8 cellular contexts compared by ENCODE assay signal in the genomic region with DNA sequence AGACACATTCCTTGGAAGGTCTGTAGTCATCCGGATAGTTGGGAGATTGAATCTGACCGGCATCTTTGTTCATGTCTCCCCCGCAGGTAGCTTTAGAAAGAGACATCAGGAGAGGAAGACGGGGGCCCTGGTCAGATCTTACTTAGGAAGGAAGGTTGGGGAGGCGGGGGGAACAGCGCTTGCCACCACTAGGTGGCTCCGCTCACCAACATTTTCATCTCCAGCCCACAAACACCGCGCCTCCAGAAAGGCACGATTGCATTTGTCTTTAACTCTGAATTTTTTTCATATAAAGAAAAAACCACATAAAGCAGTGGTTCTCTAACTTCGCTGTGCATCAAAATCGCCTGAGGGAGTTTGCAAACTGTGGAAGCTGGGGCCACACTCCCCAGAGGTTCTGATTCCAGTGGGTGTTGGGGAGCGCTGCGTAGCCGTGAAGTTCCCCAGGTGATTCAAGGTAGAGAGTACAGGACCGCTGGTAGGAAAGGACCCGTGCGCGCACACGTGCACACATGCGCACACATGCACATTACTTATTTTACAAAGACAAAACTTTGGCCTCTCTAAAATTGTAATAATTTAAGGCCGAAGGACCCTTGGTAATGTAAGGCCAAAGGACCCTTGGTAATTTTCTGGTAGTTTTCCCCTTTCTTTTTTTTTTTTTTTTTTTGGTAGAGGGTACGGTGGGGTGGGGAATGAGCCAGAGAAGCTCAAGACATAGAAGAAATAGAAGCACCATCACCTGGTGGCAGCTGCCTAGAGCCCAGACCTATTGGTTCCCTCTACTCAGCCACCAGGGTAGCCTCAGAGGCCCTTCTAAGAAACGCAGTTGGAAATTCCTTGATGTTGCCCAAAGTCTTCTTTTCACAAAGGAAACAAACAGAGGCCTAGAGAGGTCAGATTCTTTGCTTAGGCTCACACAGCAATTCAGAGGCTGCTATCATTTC. TPM values are rescaled to one million over a fixed set of nuclear protein-coding genes. Genes with fewer than 3 reads are reported as not detected.
DNase-seq lines count a peak whose midpoint lies in the region; ATAC-seq and TF ChIP-seq lines count a peak whose summit lies in the region.

No MANE protein-coding gene starts in this region.

- no peak overlapping the region for H3K4me3 Mint-ChIP-seq in Caco-2 (ENCODE audit: unreplicated experiment)
- no peak overlapping the region for H3K4me3 Mint-ChIP-seq in activated T-cell treated with anti-CD3 and anti-CD28 coated beads, Interleukin-2, amount 50 U/mL, for 4 hours

- H2AFZ ChIP-seq in OCI-LY7 (ENCODE audit: low read length) (no peak overlapping the region), neural cell (ENCODE audit: low read depth, low read length) (no peak overlapping the region)

- H3K4me3 ChIP-seq in Caco-2 (ENCODE audit: low read depth, low read length) (0 out of 2 replicates have a peak overlapping the region, but pooled peaks have one; percentile 8), HFF-Myc (replicated peaks; ENCODE audit: low read depth, low read length) (no peak overlapping the region), OCI-LY7 (ENCODE audit: low read depth, low read length, poor library complexity, severe bottlenecking) (no peak overlapping the region), neural cell (ENCODE audit: low read length) (no peak overlapping the region), stomach (peak overlapping the region in 1 of 4 donors; percentile 16)

- no peaks in the 10 kb centered on the region for H3K79me2 ChIP-seq in OCI-LY7 (ENCODE audit: insufficient read depth, low read depth, low read length)
- H3K79me2 ChIP-seq in neural cell (replicated peaks; ENCODE audit: insufficient read depth, low read length) = no peaks in the 10 kb centered on the region

- no peaks in the 10 kb centered on the region for H3K9me3 Mint-ChIP-seq in Caco-2 (ENCODE audit: unreplicated experiment)
- H3K9me3 Mint-ChIP-seq in activated T-cell treated with anti-CD3 and anti-CD28 coated beads, Interleukin-2, amount 50 U/mL, for 4 hours = no peaks in the 10 kb centered on the region

- BruUV-seq in Caco-2 (replicated peaks; lab: Mats Ljungman, UMichigan) (no TSS peak), OCI-LY7 (replicated peaks; lab: Mats Ljungman, UMichigan) (no TSS peak)

- H3K9me2 ChIP-seq in OCI-LY7 (ENCODE audit: insufficient read depth, low read length) (no peaks in the 10 kb centered on the region), neural cell (ENCODE audit: insufficient read depth, low read length) (no peaks in the 10 kb centered on the region)

- DNase-seq in Caco-2 = peak; percentile 56 to 67
- no peak for DNase-seq in HFF-Myc (ENCODE audit: extremely low read depth, low read depth)
- peak; percentile 68 for DNase-seq in OCI-LY7 (ENCODE audit: low spot score)
- DNase-seq in activated T-cell treated with anti-CD3 and anti-CD28 coated beads, Interleukin-2, amount 50 U/mL, for 4 hours = peak; percentile 47
- DNase-seq in fibroblast of peridontal ligament (ENCODE audit: extremely low read depth) = peak; percentile 70
- DNase-seq in stomach = peak; percentile 72

- H4K20me1 ChIP-seq in OCI-LY7 (ENCODE audit: insufficient read depth, low read length) (no peaks in the 10 kb centered on the region), neural cell (ENCODE audit: insufficient read depth) (no peaks in the 10 kb centered on the region)

- H3K27me3 ChIP-seq in Caco-2 (replicated peaks; ENCODE audit: control insufficient read depth, insufficient read depth, low read length) = no peaks in the 10 kb centered on the region; the same call in 1 of the 2 replicates
- H3K27me3 ChIP-seq in neural cell (ENCODE audit: insufficient read depth, low read depth, low read length) = no peaks in the 10 kb centered on the region
- H3K27me3 ChIP-seq in stomach = peaks cover 0 to 27% (median 7%) of the 10 kb centered on the region in 3 donors

- H3K9me3 ChIP-seq in Caco-2 (no peaks in the 10 kb centered on the region), OCI-LY7 (ENCODE audit: low read length) (no peaks in the 10 kb centered on the region), neural cell (ENCODE audit: low read length) (no peaks in the 10 kb centered on the region), stomach (no peaks in the 10 kb centered on the region)

- no peak overlapping the region for H3K9ac ChIP-seq in neural cell (ENCODE audit: low read length)

- peak; percentile 90 for TF ChIP-seq RAD21 in neural cell (conservative IDR thresholded peaks at IDR 0.05)

- H3K36me3 ChIP-seq in Caco-2 (ENCODE audit: control insufficient read depth, insufficient read depth, low read length) (no peaks in the 10 kb centered on the region), OCI-LY7 (ENCODE audit: insufficient read depth, low read length) (no peaks in the 10 kb centered on the region), neural cell (ENCODE audit: insufficient read depth, low read length) (no peaks in the 10 kb centered on the region), stomach (no peaks in the 10 kb centered on the region)

- no peaks in the 10 kb centered on the region for H3F3A ChIP-seq in neural cell (ENCODE audit: insufficient read depth, low read length, poor library complexity, severe bottlenecking)

- no peak overlapping the region for H3K27ac Mint-ChIP-seq in Caco-2 (ENCODE audit: unreplicated experiment)

- peak; percentile 85 to 87 for ATAC-seq in activated T-cell treated with anti-CD3 and anti-CD28 coated beads, Interleukin-2, amount 50 U/mL, for 4 hours
- ATAC-seq in GM18502 (IDR thresholded peaks at IDR 0.05; ENCODE audit: poor library complexity, unreplicated experiment) = no peak

- H3K4me1 Mint-ChIP-seq in Caco-2 (ENCODE audit: low read depth, unreplicated experiment) = no peaks in the 10 kb centered on the region
- peaks cover 3% of the 10 kb centered on the region for H3K4me1 Mint-ChIP-seq in activated T-cell treated with anti-CD3 and anti-CD28 coated beads, Interleukin-2, amount 50 U/mL, for 4 hours (ENCODE audit: low read depth)

- intact Hi-C loops in Caco-2 (cut with micrococcal nuclease; ENCODE audit: unreplicated experiment) (loop anchor here (1.0 to 10.0 kb wide), 4 partner anchors 21 to 249 kb away; no protein-coding TSS in a partner anchor), OCI-LY7 (cut with micrococcal nuclease; ENCODE audit: unreplicated experiment) (loop anchor here (2.0 to 10.0 kb wide), 2 partner anchors 115 to 629 kb away; no protein-coding TSS in a partner anchor), stomach (cut with DNase I; ENCODE audit: low total_unique reads) (no loop called here)

- H3K4me1 ChIP-seq in Caco-2 (no peaks in the 10 kb centered on the region), OCI-LY7 (ENCODE audit: insufficient read depth, low read length, poor library complexity, severe bottlenecking) (no peaks in the 10 kb centered on the region), stomach (peaks cover 0 to 7% (median 0%) of the 10 kb centered on the region in 4 donors)

- 17 to 25% (median 20%) methylated on average over 24 of the region's 24 CpGs for WGBS in stomach, 5 donors

- H3K36me3 Mint-ChIP-seq in Caco-2 (ENCODE audit: insufficient read depth, unreplicated experiment) = no peaks in the 10 kb centered on the region
- no peaks in the 10 kb centered on the region for H3K36me3 Mint-ChIP-seq in activated T-cell treated with anti-CD3 and anti-CD28 coated beads, Interleukin-2, amount 50 U/mL, for 4 hours (ENCODE audit: insufficient read depth)

- POLR2A ChIA-PET in Caco-2 (lab: Charles Lee) (no interaction called here), OCI-LY7 (lab: Charles Lee) (no interaction called here)

- H3K4me2 ChIP-seq in OCI-LY7 (ENCODE audit: low read length) = no peak overlapping the region
- H3K4me2 ChIP-seq in neural cell (ENCODE audit: low read length) = no peak overlapping the region

- peak; percentile 88 to 94 for TF ChIP-seq CTCF in Caco-2 (IDR thresholded peaks at IDR 0.05; ENCODE audit: insufficient read depth in 1 of 2, low read depth in 1 of 2, low read length in 1 of 2, severe bottlenecking in 1 of 2, unreplicated experiment in 1 of 2)
- peak; percentile 89 for TF ChIP-seq CTCF in HFF-Myc (IDR thresholded peaks at IDR 0.05; ENCODE audit: low read depth, low read length, missing control alignments)
- peak; percentile 94 for TF ChIP-seq CTCF in OCI-LY7 (conservative IDR thresholded peaks at IDR 0.05; ENCODE audit: low read length)
- peak; percentile 89 for TF ChIP-seq CTCF in neural cell (IDR thresholded peaks at IDR 0.05; ENCODE audit: poor library complexity, severe bottlenecking)
- peak in 5 of 7 experiments; percentile 65 to 90 (median 80) for TF ChIP-seq CTCF in stomach (IDR thresholded peaks at IDR 0.05)

- no peak for TF ChIP-seq EP300 in neural cell (conservative IDR thresholded peaks at IDR 0.05; ENCODE audit: poor library complexity, severe bottlenecking)
- TF ChIP-seq EP300 in stomach (IDR thresholded peaks at IDR 0.05) = no peak

- peaks cover 22% of the 10 kb centered on the region for H3K27me3 Mint-ChIP-seq in Caco-2 (ENCODE audit: insufficient read depth, unreplicated experiment)
- H3K27me3 Mint-ChIP-seq in activated T-cell treated with anti-CD3 and anti-CD28 coated beads, Interleukin-2, amount 50 U/mL, for 4 hours (ENCODE audit: low read depth) = peaks cover 16% of the 10 kb centered on the region

- H3K27ac ChIP-seq in OCI-LY7 (ENCODE audit: low read depth, low read length, poor library complexity, severe bottlenecking) (no peak overlapping the region), neural cell (ENCODE audit: low read length) (no peak overlapping the region), stomach (no peak overlapping the region)

- CTCF ChIA-PET in Caco-2 (lab: Charles Lee) (interaction anchor here (0.9 to 2.5 kb wide), 4 partner anchors 17 to 641 kb away, joined by 3 to 11 read pairs (median 4); partner anchors contain the start of gene TLL2), OCI-LY7 (lab: Charles Lee; ENCODE audit: unreplicated experiment) (interaction anchor here (0.6 kb wide), 2 partner anchors 61 to 1174 kb away, joined by 3 read pairs; no protein-coding TSS in a partner anchor)

- no peak for TF ChIP-seq POLR2A in stomach (IDR thresholded peaks at IDR 0.05)

TF ChIP-seq in neural cell, 6 proteins besides CTCF, POLR2A, EP300 and RAD21:
- no peak for TF ChIP-seq POLR2AphosphoS5 (IDR thresholded peaks at IDR 0.05)
- TF ChIP-seq SMC3 (conservative IDR thresholded peaks at IDR 0.05; ENCODE audit: poor library complexity) = peak; percentile 88

RNA-seq across cellular contexts. Expression of gene OPALIN, which starts 37.4 kb away (rescaled TPM):
- total RNA-seq in Caco-2 (2022) (not detected in 2 replicates), OCI-LY7 (2022) (not detected in 2 replicates), stomach (not detected)
- not detected in 2 replicates for total RNA-seq in OCI-LY7 (2014; rRNA removed; shearing (Covaris generic))
- total RNA-seq in activated T-cell treated with anti-CD3 and anti-CD28 coated beads, Interleukin-2, amount 50 U/mL, for 4 hours = not detected
- polyA plus RNA-seq in neural cell (not detected in 2 replicates), stomach (not detected)
- polyA minus RNA-seq in neural cell = not detected in 2 replicates
